In genomic region chr6:133051264-133051663, GRCh38 we compare ENCODE assay signal across 21 cellular contexts.
"Had no signal": no experiment of that assay in that cellular context is flagged by ENCODE, and none has a peak within 500 bp of the region (broad histone marks: within the 10 kb centered on the region; RNA-seq: fewer than 3 reads in every experiment).

No MANE protein-coding gene starts in this region.

- FAIRE-seq: RCC 7860 had no signal

- H3K4me3 Mint-ChIP-seq: IgD-negative memory B cell had no signal

- DNase-seq: KBM-7, MV-4-11, NCI-H1048, NCI-H1105, NCI-H1417, NCI-H1436 treated with DMSO at 0.1 percent for 48 hours, NCI-H1694, NCI-H187 treated with DMSO at 0.1 percent for 48 hours, NCI-H2029 treated with DMSO at 0.1 percent for 48 hours, NCI-H2171 treated with DMSO at 0.1 percent for 48 hours, NCI-H345, NCI-H446 treated with DMSO at 0.1 percent for 48 hours, NCI-H510A treated with DMSO at 0.1 percent for 48 hours, NCI-H526, NCI-H774, RPMI8226, SHP77, SK-N-SH, SW 1271 had no signal

- H3K27ac Mint-ChIP-seq: IgD-negative memory B cell had no signal

- H3K4me2 ChIP-seq: SK-N-SH had no signal

- H3K9me3 Mint-ChIP-seq: IgD-negative memory B cell had no signal

- H3K9ac ChIP-seq: SK-N-SH had no signal

- H3K36me3 Mint-ChIP-seq: IgD-negative memory B cell had no signal

- H3K9me3 ChIP-seq: SK-N-SH had no signal

- H3K27me3 Mint-ChIP-seq: IgD-negative memory B cell had no signal
